Comparison of ENCODE assay signal across 9 cellular contexts in genomic region chr11:113796663-113797259, GRCh38. TPM values are rescaled to one million over a fixed set of nuclear protein-coding genes. Genes with fewer than 3 reads are reported as not detected.
DNase-seq lines count a peak whose midpoint lies in the region; ATAC-seq and TF ChIP-seq lines count a peak whose summit lies in the region.
"Had no signal": no experiment of that assay in that cellular context is flagged by ENCODE, and none has a peak within 500 bp of the region (broad histone marks: within the 10 kb centered on the region; RNA-seq: fewer than 3 reads in every experiment).

No MANE protein-coding gene starts in this region.

- no peak overlapping the region for H3K27ac Mint-ChIP-seq in type B pancreatic cell

- peaks cover 4% of the 10 kb centered on the region for H3K9me3 Mint-ChIP-seq in type B pancreatic cell

- no peak overlapping the region for H3K4me3 Mint-ChIP-seq in type B pancreatic cell

- peaks cover 3% of the 10 kb centered on the region for H3K27me3 Mint-ChIP-seq in type B pancreatic cell

- TF ChIP-seq CTCF in GM12864 (IDR thresholded peaks at IDR 0.05; ENCODE audit: low read depth, low read length, missing control alignments) (peak; percentile 65), type B pancreatic cell (conservative IDR thresholded peaks at IDR 0.05) (peak; percentile 76)

- H3K36me3 Mint-ChIP-seq in type B pancreatic cell, result peaks cover 32% of the 10 kb centered on the region

- ATAC-seq in HG02981 (IDR thresholded peaks at IDR 0.05; ENCODE audit: unreplicated experiment), result peak; percentile 70

- peak; percentile 62 for DNase-seq in AG08396 (ENCODE audit: low spot score)
- no peak for DNase-seq in GM12864 (ENCODE audit: low read depth)
- peak; percentile 8 for DNase-seq in NCI-H748 treated with DMSO at 0.1 percent for 48 hours (lab: John Stamatoyannopoulos, UW)
- peak; percentile 79 to 82 for DNase-seq in T47D (ENCODE audit: low read depth in 1 of 2, low spot score in 1 of 2)
- peak; percentile 48 for DNase-seq in left kidney (ENCODE audit: low read depth, low spot score)
- DNase-seq in type B pancreatic cell (ENCODE audit: extremely low spot score, unreplicated experiment), result no peak
- no peak for DNase-seq in UCSD-AML1 (lab: John Stamatoyannopoulos, UW; ENCODE audit: unreplicated experiment)

- H3K4me3 ChIP-seq in GM12864 (ENCODE audit: low read depth, low read length), result no peak overlapping the region

- in situ Hi-C loops in T47D (cut with HindIII; ENCODE audit: low pct_unique_long_range_greater_than_20kb, low sequenced_read_pairs), result no loop called here

- no peaks in the 10 kb centered on the region for H3K4me1 Mint-ChIP-seq in type B pancreatic cell (ENCODE audit: unreplicated experiment)

RNA-seq across cellular contexts. Expression of gene CLDN25, which starts 17.2 kb away (rescaled TPM):
- not detected in 2 replicates for total RNA-seq in type B pancreatic cell (ENCODE audit: low replicate concordance)
- total RNA-seq: glomerular endothelial cell had no signal

RNA-seq across cellular contexts. Expression of gene ZW10, which starts 23.3 kb away (rescaled TPM):
- total RNA-seq in type B pancreatic cell (ENCODE audit: low replicate concordance), result 19.9 and 21.9 TPM in 2 replicates

Comparison
In these comparisons a context has a peak if more than half of its experiments do, and no peak if none do; other contexts are left out.
1. DNase-seq: peak in AG08396 (single experiment), NCI-H748 treated with DMSO at 0.1 percent for 48 hours (single experiment), T47D (2 of 2) and left kidney (single experiment); none in GM12864 (single experiment), type B pancreatic cell (single experiment) and UCSD-AML1 (single experiment).